In the genomic region with DNA sequence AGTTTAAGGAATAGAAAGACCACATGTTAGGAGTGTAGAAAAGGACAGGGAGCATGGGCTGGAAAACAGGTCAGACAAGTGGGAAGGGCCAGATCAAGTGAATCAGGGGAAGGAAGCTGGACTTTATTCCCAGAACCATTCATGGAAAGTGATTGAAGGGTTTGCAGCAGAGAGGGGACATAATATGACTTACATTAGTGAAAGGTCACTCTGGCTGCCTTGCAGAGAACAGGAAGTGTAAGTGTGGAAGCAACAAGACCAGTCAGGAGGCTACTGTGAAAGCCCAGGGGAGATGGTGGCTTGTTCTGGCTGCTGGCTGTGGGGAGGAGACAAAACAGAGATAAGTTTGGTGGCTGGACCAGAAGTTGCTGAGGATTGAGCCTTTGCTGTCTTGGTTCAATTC, we compare ENCODE assay signal across 1 cellular context.
TF ChIP-seq lines count a peak whose summit lies in the region.

No MANE protein-coding gene starts in this region.

TF ChIP-seq in HepG2, 621 proteins besides CTCF, POLR2A, EP300 and RAD21 (continued from another document and continues in another):
- TF ChIP-seq, protein P1, sequence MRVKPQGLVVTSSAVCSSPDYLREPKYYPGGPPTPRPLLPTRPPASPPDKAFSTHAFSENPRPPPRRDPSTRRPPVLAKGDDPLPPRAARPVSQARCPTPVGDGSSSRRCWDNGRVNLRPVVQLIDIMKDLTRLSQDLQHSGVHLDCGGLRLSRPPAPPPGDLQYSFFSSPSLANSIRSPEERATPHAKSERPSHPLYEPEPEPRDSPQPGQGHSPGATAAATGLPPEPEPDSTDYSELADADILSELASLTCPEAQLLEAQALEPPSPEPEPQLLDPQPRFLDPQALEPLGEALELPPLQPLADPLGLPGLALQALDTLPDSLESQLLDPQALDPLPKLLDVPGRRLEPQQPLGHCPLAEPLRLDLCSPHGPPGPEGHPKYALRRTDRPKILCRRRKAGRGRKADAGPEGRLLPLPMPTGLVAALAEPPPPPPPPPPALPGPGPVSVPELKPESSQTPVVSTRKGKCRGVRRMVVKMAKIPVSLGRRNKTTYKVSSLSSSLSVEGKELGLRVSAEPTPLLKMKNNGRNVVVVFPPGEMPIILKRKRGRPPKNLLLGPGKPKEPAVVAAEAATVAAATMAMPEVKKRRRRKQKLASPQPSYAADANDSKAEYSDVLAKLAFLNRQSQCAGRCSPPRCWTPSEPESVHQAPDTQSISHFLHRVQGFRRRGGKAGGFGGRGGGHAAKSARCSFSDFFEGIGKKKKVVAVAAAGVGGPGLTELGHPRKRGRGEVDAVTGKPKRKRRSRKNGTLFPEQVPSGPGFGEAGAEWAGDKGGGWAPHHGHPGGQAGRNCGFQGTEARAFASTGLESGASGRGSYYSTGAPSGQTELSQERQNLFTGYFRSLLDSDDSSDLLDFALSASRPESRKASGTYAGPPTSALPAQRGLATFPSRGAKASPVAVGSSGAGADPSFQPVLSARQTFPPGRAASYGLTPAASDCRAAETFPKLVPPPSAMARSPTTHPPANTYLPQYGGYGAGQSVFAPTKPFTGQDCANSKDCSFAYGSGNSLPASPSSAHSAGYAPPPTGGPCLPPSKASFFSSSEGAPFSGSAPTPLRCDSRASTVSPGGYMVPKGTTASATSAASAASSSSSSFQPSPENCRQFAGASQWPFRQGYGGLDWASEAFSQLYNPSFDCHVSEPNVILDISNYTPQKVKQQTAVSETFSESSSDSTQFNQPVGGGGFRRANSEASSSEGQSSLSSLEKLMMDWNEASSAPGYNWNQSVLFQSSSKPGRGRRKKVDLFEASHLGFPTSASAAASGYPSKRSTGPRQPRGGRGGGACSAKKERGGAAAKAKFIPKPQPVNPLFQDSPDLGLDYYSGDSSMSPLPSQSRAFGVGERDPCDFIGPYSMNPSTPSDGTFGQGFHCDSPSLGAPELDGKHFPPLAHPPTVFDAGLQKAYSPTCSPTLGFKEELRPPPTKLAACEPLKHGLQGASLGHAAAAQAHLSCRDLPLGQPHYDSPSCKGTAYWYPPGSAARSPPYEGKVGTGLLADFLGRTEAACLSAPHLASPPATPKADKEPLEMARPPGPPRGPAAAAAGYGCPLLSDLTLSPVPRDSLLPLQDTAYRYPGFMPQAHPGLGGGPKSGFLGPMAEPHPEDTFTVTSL (CRISPR knock-in tag; IDR thresholded peaks at IDR 0.05; ENCODE audit: borderline replicate concordance), result no peak; the same call in 1 of the 2 replicates
- no peak for TF ChIP-seq MTA1 (CRISPR knock-in tag; IDR thresholded peaks at IDR 0.05; ENCODE audit: borderline replicate concordance)
- no peak for TF ChIP-seq ZNF629 (CRISPR knock-in tag; conservative IDR thresholded peaks at IDR 0.05)
- no peak for TF ChIP-seq MAFK (conservative IDR thresholded peaks at IDR 0.05 in 1 of 2, IDR thresholded peaks at IDR 0.05 in 1 of 2; ENCODE audit: low read length in 2 of 2)
- TF ChIP-seq ELF3 (CRISPR knock-in tag; IDR thresholded peaks at IDR 0.05), result peak; percentile 59; the same call in 1 of the 2 replicates
- TF ChIP-seq TARDBP (CRISPR knock-in tag; IDR thresholded peaks at IDR 0.05), result peak; percentile 59; the same call in 1 of the 2 replicates
- no peak for TF ChIP-seq RAD51 (IDR thresholded peaks at IDR 0.05; ENCODE audit: borderline replicate concordance)
- TF ChIP-seq ZXDC (CRISPR knock-in tag; IDR thresholded peaks at IDR 0.05), result no peak
- TF ChIP-seq MZF1 (CRISPR knock-in tag; IDR thresholded peaks at IDR 0.05; ENCODE audit: borderline replicate concordance), result 0 out of 2 replicates have a peak, but pooled peaks have one; percentile 46
- no peak for TF ChIP-seq NFE2L1 (CRISPR knock-in tag; IDR thresholded peaks at IDR 0.05; ENCODE audit: borderline replicate concordance)
- TF ChIP-seq NR2F6 (IDR thresholded peaks at IDR 0.05), result peak; percentile 45; the same call in 1 of the 2 replicates
- peak; percentile 51; the same call in 1 of the 2 replicates for TF ChIP-seq NR2F6 (CRISPR knock-in tag; IDR thresholded peaks at IDR 0.05)
- TF ChIP-seq SRY (CRISPR knock-in tag; IDR thresholded peaks at IDR 0.05), result 0 out of 2 replicates have a peak, but pooled peaks have one; percentile 64
- TF ChIP-seq PRDM4 (CRISPR knock-in tag; IDR thresholded peaks at IDR 0.05; ENCODE audit: borderline replicate concordance), result no peak
- peak; percentile 44; the same call in 1 of the 2 replicates for TF ChIP-seq SOX5 (CRISPR knock-in tag; IDR thresholded peaks at IDR 0.05; ENCODE audit: borderline replicate concordance)
- TF ChIP-seq ZFP36L1 (CRISPR knock-in tag; IDR thresholded peaks at IDR 0.05), result no peak
- TF ChIP-seq, protein P2, sequence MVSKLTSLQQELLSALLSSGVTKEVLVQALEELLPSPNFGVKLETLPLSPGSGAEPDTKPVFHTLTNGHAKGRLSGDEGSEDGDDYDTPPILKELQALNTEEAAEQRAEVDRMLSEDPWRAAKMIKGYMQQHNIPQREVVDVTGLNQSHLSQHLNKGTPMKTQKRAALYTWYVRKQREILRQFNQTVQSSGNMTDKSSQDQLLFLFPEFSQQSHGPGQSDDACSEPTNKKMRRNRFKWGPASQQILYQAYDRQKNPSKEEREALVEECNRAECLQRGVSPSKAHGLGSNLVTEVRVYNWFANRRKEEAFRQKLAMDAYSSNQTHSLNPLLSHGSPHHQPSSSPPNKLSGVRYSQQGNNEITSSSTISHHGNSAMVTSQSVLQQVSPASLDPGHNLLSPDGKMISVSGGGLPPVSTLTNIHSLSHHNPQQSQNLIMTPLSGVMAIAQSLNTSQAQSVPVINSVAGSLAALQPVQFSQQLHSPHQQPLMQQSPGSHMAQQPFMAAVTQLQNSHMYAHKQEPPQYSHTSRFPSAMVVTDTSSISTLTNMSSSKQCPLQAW (CRISPR knock-in tag; IDR thresholded peaks at IDR 0.05), result peak; percentile 70; the same call in 1 of the 2 replicates
- TF ChIP-seq PAXIP1 (CRISPR knock-in tag; conservative IDR thresholded peaks at IDR 0.05), result peak; percentile 72
- 0 out of 2 replicates have a peak, but pooled peaks have one; percentile 30 for TF ChIP-seq KAT8 (CRISPR knock-in tag; IDR thresholded peaks at IDR 0.05)
- TF ChIP-seq ARNT2 (CRISPR knock-in tag; IDR thresholded peaks at IDR 0.05; ENCODE audit: low read depth), result no peak
- TF ChIP-seq ZNF614 (CRISPR knock-in tag; IDR thresholded peaks at IDR 0.05; ENCODE audit: borderline replicate concordance), result 0 out of 2 replicates have a peak, but pooled peaks have one; percentile 24
- TF ChIP-seq, protein P3, sequence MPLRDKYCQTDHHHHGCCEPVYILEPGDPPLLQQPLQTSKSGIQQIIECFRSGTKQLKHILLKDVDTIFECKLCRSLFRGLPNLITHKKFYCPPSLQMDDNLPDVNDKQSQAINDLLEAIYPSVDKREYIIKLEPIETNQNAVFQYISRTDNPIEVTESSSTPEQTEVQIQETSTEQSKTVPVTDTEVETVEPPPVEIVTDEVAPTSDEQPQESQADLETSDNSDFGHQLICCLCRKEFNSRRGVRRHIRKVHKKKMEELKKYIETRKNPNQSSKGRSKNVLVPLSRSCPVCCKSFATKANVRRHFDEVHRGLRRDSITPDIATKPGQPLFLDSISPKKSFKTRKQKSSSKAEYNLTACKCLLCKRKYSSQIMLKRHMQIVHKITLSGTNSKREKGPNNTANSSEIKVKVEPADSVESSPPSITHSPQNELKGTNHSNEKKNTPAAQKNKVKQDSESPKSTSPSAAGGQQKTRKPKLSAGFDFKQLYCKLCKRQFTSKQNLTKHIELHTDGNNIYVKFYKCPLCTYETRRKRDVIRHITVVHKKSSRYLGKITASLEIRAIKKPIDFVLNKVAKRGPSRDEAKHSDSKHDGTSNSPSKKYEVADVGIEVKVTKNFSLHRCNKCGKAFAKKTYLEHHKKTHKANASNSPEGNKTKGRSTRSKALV (CRISPR knock-in tag; IDR thresholded peaks at IDR 0.05), result no peak
- TF ChIP-seq TAF1 (CRISPR knock-in tag; IDR thresholded peaks at IDR 0.05), result peak; percentile 15; the same call in 1 of the 2 replicates
- TF ChIP-seq STAT5B (CRISPR knock-in tag; IDR thresholded peaks at IDR 0.05), result no peak
- TF ChIP-seq, protein P4, sequence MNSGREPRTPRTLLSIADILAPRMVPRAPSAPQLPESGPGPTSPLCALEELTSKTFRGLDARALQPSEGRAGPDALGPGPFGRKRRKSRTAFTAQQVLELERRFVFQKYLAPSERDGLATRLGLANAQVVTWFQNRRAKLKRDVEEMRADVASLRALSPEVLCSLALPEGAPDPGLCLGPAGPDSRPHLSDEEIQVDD (CRISPR knock-in tag; IDR thresholded peaks at IDR 0.05; ENCODE audit: borderline replicate concordance), result no peak
- TF ChIP-seq RARA (CRISPR knock-in tag; IDR thresholded peaks at IDR 0.05), result peak; percentile 61
- 0 out of 2 replicates have a peak, but pooled peaks have one; percentile 29 for TF ChIP-seq MEF2D (CRISPR knock-in tag; IDR thresholded peaks at IDR 0.05)
- TF ChIP-seq SALL1 (CRISPR knock-in tag; IDR thresholded peaks at IDR 0.05), result peak; percentile 37; the same call in 1 of the 2 replicates
- 0 out of 2 replicates have a peak, but pooled peaks have one; percentile 10 for TF ChIP-seq BCL6 (CRISPR knock-in tag; IDR thresholded peaks at IDR 0.05)
- TF ChIP-seq GABPA (IDR thresholded peaks at IDR 0.05; ENCODE audit: low read depth, low read length), result no peak
- 0 out of 2 replicates have a peak, but pooled peaks have one; percentile 35 for TF ChIP-seq GABPA (CRISPR knock-in tag; IDR thresholded peaks at IDR 0.05; ENCODE audit: low read depth)
- TF ChIP-seq KAT2B (IDR thresholded peaks at IDR 0.05; ENCODE audit: borderline replicate concordance, low read depth, low read length), result no peak
- TF ChIP-seq AGO1 (IDR thresholded peaks at IDR 0.05; ENCODE audit: low read depth, low read length, poor library complexity, severe bottlenecking), result no peak
- TF ChIP-seq, protein P5, sequence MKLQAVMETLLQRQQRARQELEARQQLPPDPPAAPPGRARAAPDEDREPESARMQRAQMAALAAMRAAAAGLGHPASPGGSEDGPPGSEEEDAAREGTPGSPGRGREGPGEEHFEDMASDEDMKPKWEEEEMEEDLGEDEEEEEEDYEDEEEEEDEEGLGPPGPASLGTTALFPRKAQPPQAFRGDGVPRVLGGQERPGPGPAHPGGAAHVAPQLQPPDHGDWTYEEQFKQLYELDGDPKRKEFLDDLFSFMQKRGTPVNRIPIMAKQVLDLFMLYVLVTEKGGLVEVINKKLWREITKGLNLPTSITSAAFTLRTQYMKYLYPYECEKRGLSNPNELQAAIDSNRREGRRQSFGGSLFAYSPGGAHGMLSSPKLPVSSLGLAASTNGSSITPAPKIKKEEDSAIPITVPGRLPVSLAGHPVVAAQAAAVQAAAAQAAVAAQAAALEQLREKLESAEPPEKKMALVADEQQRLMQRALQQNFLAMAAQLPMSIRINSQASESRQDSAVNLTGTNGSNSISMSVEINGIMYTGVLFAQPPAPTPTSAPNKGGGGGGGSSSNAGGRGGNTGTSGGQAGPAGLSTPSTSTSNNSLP (IDR thresholded peaks at IDR 0.05; ENCODE audit: low read depth, low read length), result 0 out of 2 replicates have a peak, but pooled peaks have one; percentile 32
- TF ChIP-seq RXRB (CRISPR knock-in tag; IDR thresholded peaks at IDR 0.05; ENCODE audit: borderline replicate concordance), result peak; percentile 43; the same call in 1 of the 2 replicates
- 0 out of 2 replicates have a peak, but pooled peaks have one; percentile 21 for TF ChIP-seq ZNF124 (CRISPR knock-in tag; IDR thresholded peaks at IDR 0.05)
